In the genomic region with DNA sequence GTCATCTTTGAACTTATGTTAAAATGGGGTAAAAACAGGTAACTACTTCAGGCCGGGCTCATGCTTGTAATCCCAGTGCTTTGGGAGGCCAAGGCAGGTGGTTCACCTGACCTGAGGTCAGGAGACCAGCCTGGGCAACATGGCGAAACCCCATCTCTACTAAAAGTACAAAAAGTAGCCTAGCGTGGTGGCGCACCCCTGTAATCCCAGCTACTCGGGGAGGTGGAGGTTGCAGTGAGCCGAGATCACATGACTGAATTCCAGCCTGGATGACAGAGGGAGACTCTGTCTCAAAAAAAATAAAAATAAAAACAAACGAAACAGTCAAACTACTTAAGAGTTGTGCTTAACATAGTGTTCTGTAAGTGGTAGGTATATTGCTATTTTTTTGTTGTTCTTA, we compare ENCODE assay signal across 10 cellular contexts. TPM values are rescaled to one million over a fixed set of nuclear protein-coding genes. Genes with fewer than 3 reads are reported as not detected.
DNase-seq lines count a peak whose midpoint lies in the region; ATAC-seq and TF ChIP-seq lines count a peak whose summit lies in the region.
"Had no signal": no experiment of that assay in that cellular context is flagged by ENCODE, and none has a peak within 500 bp of the region (broad histone marks: within the 10 kb centered on the region; RNA-seq: fewer than 3 reads in every experiment).

No MANE protein-coding gene starts in this region.

- no peak for TF ChIP-seq EP300 in suprapubic skin (IDR thresholded peaks at IDR 0.05)

- TF ChIP-seq CTCF in adrenal gland (IDR thresholded peaks at IDR 0.05) (no peak), left lung (IDR thresholded peaks at IDR 0.05) (no peak), suprapubic skin (IDR thresholded peaks at IDR 0.05) (no peak)

- 22 to 64% (median 40%) methylated on average over 7 of the region's 7 CpGs for WGBS in adrenal gland, 4 donors
- WGBS in suprapubic skin, result 57% methylated on average over 7 of the region's 7 CpGs

- H3K4me3 ChIP-seq in adrenal gland (peak overlapping the region in 2 of 4 donors; percentile 84 to 95), left lung (peak overlapping the region; percentile 67 to 96), suprapubic skin (peak overlapping the region; percentile 74)

- H3K9me3 ChIP-seq in adrenal gland (replicated peaks in 1 of 3), result no peaks in the 10 kb centered on the region
- H3K9me3 ChIP-seq in left lung, result no peaks in the 10 kb centered on the region
- H3K9me3 ChIP-seq in suprapubic skin, result no peaks in the 10 kb centered on the region

- peak overlapping the region in 3 of 5 donors; percentile 98 to 100 (median 100) for H3K27ac ChIP-seq in adrenal gland
- peak overlapping the region in 1 of 2 donors; percentile 99 for H3K27ac ChIP-seq in left lung
- no peak overlapping the region for H3K27ac ChIP-seq in suprapubic skin

- peaks cover 35 to 64% of the 10 kb centered on the region in 2 donors for H3K4me1 ChIP-seq in adrenal gland (replicated peaks in 1 of 2)
- peaks cover 36 to 40% of the 10 kb centered on the region in 2 donors for H3K4me1 ChIP-seq in left lung
- H3K4me1 ChIP-seq in suprapubic skin, result peaks cover 33% of the 10 kb centered on the region

- H3K9me3 Mint-ChIP-seq in activated CD4-positive, alpha-beta T cell treated with anti-CD3 and anti-CD28 coated beads, Interleukin-2, amount 10 ng/mL, durations not matched to agents 24 days and 14 days, result no peaks in the 10 kb centered on the region

- H3K4me1 Mint-ChIP-seq in activated CD4-positive, alpha-beta T cell treated with anti-CD3 and anti-CD28 coated beads, Interleukin-2, amount 10 ng/mL, durations not matched to agents 24 days and 14 days, result peaks cover 24% of the 10 kb centered on the region

- peak overlapping the region; percentile 98 for H3K4me3 Mint-ChIP-seq in activated CD4-positive, alpha-beta T cell treated with anti-CD3 and anti-CD28 coated beads, Interleukin-2, amount 10 ng/mL, durations not matched to agents 24 days and 14 days

- H3K36me3 ChIP-seq in adrenal gland (replicated peaks in 1 of 2) (peaks cover 0 to 27% of the 10 kb centered on the region in 2 donors), left lung (peaks cover 0 to 20% of the 10 kb centered on the region in 2 donors), suprapubic skin (no peaks in the 10 kb centered on the region)

- peaks cover 58% of the 10 kb centered on the region for H3K36me3 Mint-ChIP-seq in activated CD4-positive, alpha-beta T cell treated with anti-CD3 and anti-CD28 coated beads, Interleukin-2, amount 10 ng/mL, durations not matched to agents 24 days and 14 days (ENCODE audit: low read depth)

- TF ChIP-seq POLR2A in adrenal gland (IDR thresholded peaks at IDR 0.05), result no peak
- TF ChIP-seq POLR2A in suprapubic skin (IDR thresholded peaks at IDR 0.05), result no peak

- peak overlapping the region; percentile 100 for H3K27ac Mint-ChIP-seq in activated CD4-positive, alpha-beta T cell treated with anti-CD3 and anti-CD28 coated beads, Interleukin-2, amount 10 ng/mL, durations not matched to agents 24 days and 14 days

- ATAC-seq in left lung, result no peak
- ATAC-seq in HG03565 (IDR thresholded peaks at IDR 0.05; ENCODE audit: unreplicated experiment), result no peak
- no peak for ATAC-seq in GM19324 (IDR thresholded peaks at IDR 0.05; ENCODE audit: low FRiP score, unreplicated experiment)

- DNase-seq in activated CD4-positive, alpha-beta T cell treated with anti-CD3 and anti-CD28 coated beads, Interleukin-2, amount 10 ng/mL, durations not matched to agents 24 days and 14 days, result peak; percentile 66
- no peak for DNase-seq in activated CD4-positive, alpha-beta T cell treated with anti-CD3 and anti-CD28 coated beads, Interleukin-2, amount 50 U/mL, for 4 hours
- DNase-seq in adrenal gland (peak in 1 of 7 donors; percentile 23), left lung (no peak), suprapubic skin (ENCODE audit: low spot score in 2 of 2) (no peak), NCI-H1417 treated with DMSO at 0.1 percent for 48 hours (lab: John Stamatoyannopoulos, UW) (no peak)
- DNase-seq: AML-193, occipital lobe had no signal

- intact Hi-C loops in activated CD4-positive, alpha-beta T cell treated with anti-CD3 and anti-CD28 coated beads, Interleukin-2, amount 10 ng/mL, durations not matched to agents 24 days and 14 days (cut with micrococcal nuclease), result no loop called here
- intact Hi-C loops in adrenal gland (cut with DNase I) (loop anchor here in 1 of 2 donors (10.0 kb wide), 1 partner anchor 108 kb away; a partner anchor contains a TSS), left lung (cut with DNase I) (no loop called here)

- no peaks in the 10 kb centered on the region for H3K27me3 Mint-ChIP-seq in activated CD4-positive, alpha-beta T cell treated with anti-CD3 and anti-CD28 coated beads, Interleukin-2, amount 10 ng/mL, durations not matched to agents 24 days and 14 days

- no peaks in the 10 kb centered on the region for H3K27me3 ChIP-seq in adrenal gland
- no peaks in the 10 kb centered on the region for H3K27me3 ChIP-seq in left lung
- no peaks in the 10 kb centered on the region for H3K27me3 ChIP-seq in suprapubic skin

RNA-seq across cellular contexts. Expression of a gene that starts 2.5 kb away (rescaled TPM):
- 307 and 313 TPM in 2 replicates for total RNA-seq in activated CD4-positive, alpha-beta T cell treated with anti-CD3 and anti-CD28 coated beads, Interleukin-2, amount 10 ng/mL, durations not matched to agents 24 days and 14 days
- 100 to 1,000 TPM; 199 to 391 (median 270) TPM for total RNA-seq in adrenal gland
- 100 to 1,000 TPM in 1 of 3 donors, 10 to 100 TPM in 2; 59.4 to 123 (median 64.7) TPM for polyA plus RNA-seq in adrenal gland
- total RNA-seq in left lung, result 100 to 1,000 TPM; 252 to 268 TPM
- 100 to 1,000 TPM; 161 to 383 (median 228) TPM for total RNA-seq in suprapubic skin
